Comparison of ENCODE assay signal across 1 cellular context in the genomic region with DNA sequence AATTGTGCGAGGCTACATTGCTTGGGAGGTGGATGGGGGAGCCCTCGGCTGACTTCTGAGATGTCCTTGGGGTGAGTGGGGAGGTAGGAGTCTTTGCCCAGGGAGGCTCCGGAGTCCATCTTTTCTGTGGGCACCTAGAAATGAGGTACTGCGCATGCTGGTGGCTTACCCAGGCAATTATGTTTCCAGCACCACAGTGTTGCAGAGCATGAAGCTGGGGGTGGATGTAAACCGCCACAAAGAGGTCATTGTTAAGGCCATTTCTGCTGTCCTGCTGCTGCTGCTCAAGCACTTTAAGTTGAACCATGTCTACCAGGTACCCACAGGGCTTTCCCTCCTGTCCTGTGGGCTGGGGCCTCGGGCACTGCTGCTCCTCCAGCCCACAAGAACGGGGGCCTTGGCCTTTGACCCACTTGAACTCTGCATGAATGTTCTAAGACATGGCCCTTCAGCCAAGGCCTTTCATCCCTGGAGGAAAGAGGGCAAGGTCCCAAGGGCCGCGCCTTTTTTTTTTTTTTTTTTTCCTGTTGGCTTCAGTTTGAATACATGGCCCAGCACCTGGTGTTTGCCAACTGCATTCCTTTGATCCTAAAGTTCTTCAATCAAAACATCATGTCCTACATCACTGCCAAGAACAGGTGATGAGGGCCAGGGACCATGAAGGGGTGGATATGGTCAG.
TF ChIP-seq lines count a peak whose summit lies in the region.

No MANE protein-coding gene starts in this region.

TF ChIP-seq in GM12878, 131 proteins besides CTCF, POLR2A, EP300 and RAD21:
- TF ChIP-seq GABPA (IDR thresholded peaks at IDR 0.05; ENCODE audit: low read depth): no peak
- no peak for TF ChIP-seq USF2 (IDR thresholded peaks at IDR 0.05; ENCODE audit: borderline replicate concordance, low read depth, low read length)
- no peak for TF ChIP-seq SREBF1 (IDR thresholded peaks at IDR 0.05; ENCODE audit: low read length)
- no peak for TF ChIP-seq MTA2 (IDR thresholded peaks at IDR 0.05; ENCODE audit: low read depth)
- no peak for TF ChIP-seq NFYA (IDR thresholded peaks at IDR 0.05; ENCODE audit: borderline replicate concordance, low read depth, low read length)
- no peak for TF ChIP-seq NR2C2 (IDR thresholded peaks at IDR 0.05; ENCODE audit: borderline replicate concordance, control insufficient read depth, insufficient read length, low read depth)
- TF ChIP-seq, protein P1, sequence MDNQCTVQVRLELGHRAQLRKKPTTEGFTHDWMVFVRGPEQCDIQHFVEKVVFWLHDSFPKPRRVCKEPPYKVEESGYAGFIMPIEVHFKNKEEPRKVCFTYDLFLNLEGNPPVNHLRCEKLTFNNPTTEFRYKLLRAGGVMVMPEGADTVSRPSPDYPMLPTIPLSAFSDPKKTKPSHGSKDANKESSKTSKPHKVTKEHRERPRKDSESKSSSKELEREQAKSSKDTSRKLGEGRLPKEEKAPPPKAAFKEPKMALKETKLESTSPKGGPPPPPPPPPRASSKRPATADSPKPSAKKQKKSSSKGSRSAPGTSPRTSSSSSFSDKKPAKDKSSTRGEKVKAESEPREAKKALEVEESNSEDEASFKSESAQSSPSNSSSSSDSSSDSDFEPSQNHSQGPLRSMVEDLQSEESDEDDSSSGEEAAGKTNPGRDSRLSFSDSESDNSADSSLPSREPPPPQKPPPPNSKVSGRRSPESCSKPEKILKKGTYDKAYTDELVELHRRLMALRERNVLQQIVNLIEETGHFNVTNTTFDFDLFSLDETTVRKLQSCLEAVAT (IDR thresholded peaks at IDR 0.05): no peak
TF ChIP-seq in GM12878: peak in this region for 0.
